Comparison of ENCODE assay signal across 12 cellular contexts in the genomic region with DNA sequence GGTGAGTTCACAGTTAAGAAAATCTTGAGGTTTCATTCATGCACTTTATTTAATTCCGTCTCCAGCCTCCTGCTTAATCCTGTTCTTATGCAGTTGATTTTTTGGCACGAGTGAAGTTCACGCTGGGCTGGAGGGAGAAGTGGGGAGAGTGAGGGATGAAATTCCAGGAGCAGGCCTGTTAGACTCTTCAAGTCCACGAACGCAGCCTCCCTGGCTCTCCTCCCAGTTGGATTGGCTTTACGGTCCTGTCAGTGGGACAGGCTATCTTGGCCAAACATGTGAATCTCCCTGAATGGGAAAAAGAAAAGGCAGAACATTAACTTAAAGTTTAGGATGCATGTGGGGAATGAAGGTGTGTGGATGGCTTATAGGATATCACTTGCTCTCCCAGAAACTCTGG.
DNase-seq lines count a peak whose midpoint lies in the region; ATAC-seq and TF ChIP-seq lines count a peak whose summit lies in the region.
"Had no signal": no experiment of that assay in that cellular context is flagged by ENCODE, and none has a peak within 500 bp of the region (broad histone marks: within the 10 kb centered on the region; RNA-seq: fewer than 3 reads in every experiment).

No MANE protein-coding gene starts in this region.

- H3K27me3 ChIP-seq in breast epithelium (no peaks in the 10 kb centered on the region), right atrium auricular region (no peaks in the 10 kb centered on the region), gastrocnemius medialis (no peaks in the 10 kb centered on the region)

- TF ChIP-seq CTCF in breast epithelium (IDR thresholded peaks at IDR 0.05): no peak
- no peak for TF ChIP-seq CTCF in right atrium auricular region (IDR thresholded peaks at IDR 0.05)
- TF ChIP-seq CTCF in gastrocnemius medialis (IDR thresholded peaks at IDR 0.05 in 4 of 5, conservative IDR thresholded peaks at IDR 0.05 in 1 of 5): no peak

- H3K9me3 ChIP-seq in breast epithelium: peaks cover 0 to 4% of the 10 kb centered on the region in 2 donors
- H3K9me3 ChIP-seq in right atrium auricular region: peaks cover 0 to 14% of the 10 kb centered on the region in 2 donors
- H3K9me3 ChIP-seq in gastrocnemius medialis: no peaks in the 10 kb centered on the region

- H3K4me1 ChIP-seq in breast epithelium (peaks cover 0 to 6% of the 10 kb centered on the region in 2 donors), right atrium auricular region (peaks cover 0 to 36% of the 10 kb centered on the region in 2 donors), gastrocnemius medialis (peaks cover 13 to 17% of the 10 kb centered on the region in 2 donors)

- H3K36me3 ChIP-seq in breast epithelium: no peaks in the 10 kb centered on the region
- no peaks in the 10 kb centered on the region for H3K36me3 ChIP-seq in right atrium auricular region
- H3K36me3 ChIP-seq in gastrocnemius medialis: no peaks in the 10 kb centered on the region
- H3K36me3 ChIP-seq: WERI-Rb-1 had no signal

- intact Hi-C loops in breast epithelium (cut with DNase I; ENCODE audit: low total_unique reads) (no loop called here), gastrocnemius medialis (cut with DNase I; ENCODE audit: low total_unique reads) (loop anchor here (5.0 kb wide), 2 partner anchors 91 to 309 kb away; no protein-coding TSS in a partner anchor)

- TF ChIP-seq POLR2A in breast epithelium (IDR thresholded peaks at IDR 0.05) (no peak), gastrocnemius medialis (IDR thresholded peaks at IDR 0.05) (no peak)

- H3K4me3 ChIP-seq in breast epithelium (no peak overlapping the region), right atrium auricular region (no peak overlapping the region), gastrocnemius medialis (no peak overlapping the region)
- H3K4me3 ChIP-seq: SK-N-MC had no signal

- peak; percentile 14 to 36 for ATAC-seq in gastrocnemius medialis
- no peak for ATAC-seq in GM18861 (IDR thresholded peaks at IDR 0.05; ENCODE audit: unreplicated experiment)

- H3K27ac ChIP-seq in breast epithelium (peak overlapping the region; percentile 63 to 76), right atrium auricular region (peak overlapping the region; percentile 47 to 73), gastrocnemius medialis (peak overlapping the region; percentile 56 to 73 (median 63))
- H3K27ac ChIP-seq: SK-N-MC, WERI-Rb-1 had no signal

- peak; percentile 51 for DNase-seq in AG20443 (ENCODE audit: low spot score)
- no peak for DNase-seq in breast epithelium (ENCODE audit: low spot score in 2 of 2)
- peak; percentile 85 for DNase-seq in right atrium auricular region (ENCODE audit: low spot score)
- peak; percentile 35 to 62 for DNase-seq in gastrocnemius medialis
- DNase-seq in NCI-H748 (lab: John Stamatoyannopoulos, UW; ENCODE audit: unreplicated experiment): no peak
- DNase-seq in effector CD8-positive, alpha-beta T cell (lab: John Stamatoyannopoulos, UW): no peak
- no peak for DNase-seq in NCI-H510A (lab: John Stamatoyannopoulos, UW)
- DNase-seq: NCI-H1694, NCI-H748 treated with DMSO at 0.1 percent for 48 hours, WERI-Rb-1 had no signal

- in situ Hi-C loops in gastrocnemius medialis (cut with MboI; ENCODE audit: low sequenced_read_pairs in 4 of 4): no loop called here

Comparison
In these comparisons a context has a peak if more than half of its experiments do, and no peak if none do; other contexts are left out.
1. DNase-seq: peak in AG20443 (single experiment), right atrium auricular region (single experiment) and gastrocnemius medialis (2 of 2); none in breast epithelium (0 of 2), NCI-H748 (single experiment), effector CD8-positive, alpha-beta T cell (single experiment) and NCI-H510A (single experiment).
2. Peak in every context shown above with its lines, with median percentiles within 50 percentile points of each other: H3K27ac ChIP-seq.